ENCODE assay signal across 12 cellular contexts in genomic region chr11:126153999-126154398, GRCh38. TPM values are rescaled to one million over a fixed set of nuclear protein-coding genes. Genes with fewer than 3 reads are reported as not detected.
DNase-seq lines count a peak whose midpoint lies in the region; ATAC-seq and TF ChIP-seq lines count a peak whose summit lies in the region.
"Had no signal": no experiment of that assay in that cellular context is flagged by ENCODE, and none has a peak within 500 bp of the region (broad histone marks: within the 10 kb centered on the region; RNA-seq: fewer than 3 reads in every experiment).

No MANE protein-coding gene starts in this region.

- DNase-seq in DMS79 treated with DMSO at 0.1 percent for 48 hours (lab: John Stamatoyannopoulos, UW), result peak; percentile 71
- peak; percentile 89 for DNase-seq in M059J (ENCODE audit: low read depth)
- DNase-seq in dermis microvascular lymphatic vessel endothelial cell (ENCODE audit: low read depth in 2 of 2), result peak; percentile 51 to 97
- DNase-seq in neural progenitor cell (ENCODE audit: low spot score), result peak; percentile 82
- no peak for DNase-seq in activated CD4-positive, alpha-beta memory T cell treated with anti-CD3 and anti-CD28 coated beads, Interleukin-2, amount 10 ng/mL, durations not matched to agents 7 days and 5 days
- DNase-seq in NCI-H2196 (lab: John Stamatoyannopoulos, UW; ENCODE audit: unreplicated experiment), result no peak
- DNase-seq: esophagus squamous epithelium, NCI-H2081 treated with DMSO at 0.1 percent for 48 hours, SJCRH30 had no signal

- POLR2A ChIA-PET in activated CD4-positive, alpha-beta memory T cell treated with anti-CD3 and anti-CD28 coated beads, Interleukin-2, amount 10 ng/mL, durations not matched to agents 7 days and 5 days (lab: Charles Lee), result no interaction called here

- H4K20me1 ChIP-seq in neural progenitor cell (ENCODE audit: low read depth), result peaks cover 9% of the 10 kb centered on the region

- no peaks in the 10 kb centered on the region for H3K36me3 ChIP-seq in neural progenitor cell
- H3K36me3 ChIP-seq: cardiac muscle cell, esophagus squamous epithelium, SJCRH30 had no signal

- peaks cover 52% of the 10 kb centered on the region for H3K4me1 ChIP-seq in neural progenitor cell

- H3K27ac ChIP-seq in neural progenitor cell, result no peak overlapping the region
- H3K27ac ChIP-seq: cardiac muscle cell, esophagus squamous epithelium, SJCRH30 had no signal

- CTCF ChIA-PET in activated CD4-positive, alpha-beta memory T cell treated with anti-CD3 and anti-CD28 coated beads, Interleukin-2, amount 10 ng/mL, durations not matched to agents 7 days and 5 days (lab: Charles Lee), result no interaction called here

- H3F3A ChIP-seq in neural progenitor cell (ENCODE audit: low read depth), result peaks cover 28% of the 10 kb centered on the region

- no peak overlapping the region for H2AFZ ChIP-seq in neural progenitor cell (replicated peaks)

- no peak for TF ChIP-seq CTCF in neural progenitor cell (IDR thresholded peaks at IDR 0.05)

- peak overlapping the region; percentile 53 for H3K4me2 ChIP-seq in neural progenitor cell

- H3K27me3 Mint-ChIP-seq in neural progenitor cell (ENCODE audit: insufficient read depth, low read depth), result peaks cover 45% of the 10 kb centered on the region
- H3K27me3 Mint-ChIP-seq in activated CD4-positive, alpha-beta memory T cell treated with anti-CD3 and anti-CD28 coated beads, Interleukin-2, amount 10 ng/mL, durations not matched to agents 7 days and 5 days, result peaks cover 9% of the 10 kb centered on the region

- H3K36me3 Mint-ChIP-seq in neural progenitor cell, result peaks cover 4% of the 10 kb centered on the region
- no peaks in the 10 kb centered on the region for H3K36me3 Mint-ChIP-seq in activated CD4-positive, alpha-beta memory T cell treated with anti-CD3 and anti-CD28 coated beads, Interleukin-2, amount 10 ng/mL, durations not matched to agents 7 days and 5 days (ENCODE audit: low read depth)

- H3K27me3 ChIP-seq in neural progenitor cell, result peaks cover 5% of the 10 kb centered on the region
- H3K27me3 ChIP-seq: cardiac muscle cell, SJCRH30 had no signal

- H3K4me1 Mint-ChIP-seq in neural progenitor cell, result peaks cover 56% of the 10 kb centered on the region
- H3K4me1 Mint-ChIP-seq in activated CD4-positive, alpha-beta memory T cell treated with anti-CD3 and anti-CD28 coated beads, Interleukin-2, amount 10 ng/mL, durations not matched to agents 7 days and 5 days, result no peaks in the 10 kb centered on the region
- H3K4me1 Mint-ChIP-seq: stimulated activated memory B cell treated with anti-CD40 and anti-IgM and Interleukin-4, amounts not matched to agents 10 μg/mL and 1 μg/mL and 100 μg/mL, for 72 hours had no signal

- peak overlapping the region; percentile 3 for H3K4me3 Mint-ChIP-seq in neural progenitor cell
- no peak overlapping the region for H3K4me3 Mint-ChIP-seq in activated CD4-positive, alpha-beta memory T cell treated with anti-CD3 and anti-CD28 coated beads, Interleukin-2, amount 10 ng/mL, durations not matched to agents 7 days and 5 days
- H3K4me3 Mint-ChIP-seq: stimulated activated memory B cell treated with anti-CD40 and anti-IgM and Interleukin-4, amounts not matched to agents 10 μg/mL and 1 μg/mL and 100 μg/mL, for 72 hours had no signal

- H3K9me3 ChIP-seq in neural progenitor cell (ENCODE audit: low read depth), result peaks cover 10% of the 10 kb centered on the region
- H3K9me3 ChIP-seq: esophagus squamous epithelium had no signal

- H3K79me2 ChIP-seq in neural progenitor cell (ENCODE audit: low read depth), result no peaks in the 10 kb centered on the region

- peak overlapping the region; percentile 77 for H3K27ac Mint-ChIP-seq in neural progenitor cell
- no peak overlapping the region for H3K27ac Mint-ChIP-seq in activated CD4-positive, alpha-beta memory T cell treated with anti-CD3 and anti-CD28 coated beads, Interleukin-2, amount 10 ng/mL, durations not matched to agents 7 days and 5 days
- H3K27ac Mint-ChIP-seq: stimulated activated memory B cell treated with anti-CD40 and anti-IgM and Interleukin-4, amounts not matched to agents 10 μg/mL and 1 μg/mL and 100 μg/mL, for 72 hours had no signal

- no peak overlapping the region for H3K4me3 ChIP-seq in neural progenitor cell
- H3K4me3 ChIP-seq: cardiac muscle cell, esophagus squamous epithelium, SJCRH30 had no signal

- peaks cover 32% of the 10 kb centered on the region for H3K9me3 Mint-ChIP-seq in neural progenitor cell
- H3K9me3 Mint-ChIP-seq in activated CD4-positive, alpha-beta memory T cell treated with anti-CD3 and anti-CD28 coated beads, Interleukin-2, amount 10 ng/mL, durations not matched to agents 7 days and 5 days, result no peaks in the 10 kb centered on the region

- no peak for ATAC-seq in GM21576 (IDR thresholded peaks at IDR 0.05; ENCODE audit: unreplicated experiment)
- ATAC-seq: stimulated activated memory B cell treated with anti-CD40 and anti-IgM and Interleukin-4, amounts not matched to agents 10 μg/mL and 1 μg/mL and 100 μg/mL, for 72 hours had no signal

- no peak overlapping the region for H3K9ac ChIP-seq in neural progenitor cell

RNA-seq across cellular contexts. Expression of gene RPUSD4, which starts 57.5 kb away (rescaled TPM):
- total RNA-seq in M059J (2014; rRNA removed; shearing (Covaris generic)), result 12.0 and 25.9 TPM in 2 replicates
- total RNA-seq in dermis microvascular lymphatic vessel endothelial cell, result 31.2 and 33.3 TPM in 2 replicates
- 46.7 and 47.1 TPM in 2 replicates for total RNA-seq in neural progenitor cell (ENCODE audit: low replicate concordance)
- total RNA-seq in activated CD4-positive, alpha-beta memory T cell treated with anti-CD3 and anti-CD28 coated beads, Interleukin-2, amount 10 ng/mL, durations not matched to agents 7 days and 5 days, result 10 to 100 TPM; 26.5 to 26.8 TPM

RNA-seq across cellular contexts. Expression of gene FAM118B, which starts 57.6 kb away (rescaled TPM):
- total RNA-seq in M059J (2014; rRNA removed; shearing (Covaris generic)), result 27.3 and 28.3 TPM in 2 replicates
- total RNA-seq in dermis microvascular lymphatic vessel endothelial cell (20.5 and 26.0 TPM in 2 replicates), neural progenitor cell (ENCODE audit: low replicate concordance) (42.4 and 43.2 TPM in 2 replicates)
- 1 to 10 TPM; 9.0 to 9.9 TPM for total RNA-seq in activated CD4-positive, alpha-beta memory T cell treated with anti-CD3 and anti-CD28 coated beads, Interleukin-2, amount 10 ng/mL, durations not matched to agents 7 days and 5 days

Comparison
In these comparisons a context has a peak if more than half of its experiments do, and no peak if none do; other contexts are left out.
1. DNase-seq: peak in DMS79 treated with DMSO at 0.1 percent for 48 hours (single experiment), M059J (single experiment), dermis microvascular lymphatic vessel endothelial cell (2 of 2) and neural progenitor cell (single experiment); none in activated CD4-positive, alpha-beta memory T cell treated with anti-CD3 and anti-CD28 coated beads, Interleukin-2, amount 10 ng/mL, durations not matched to agents 7 days and 5 days (single experiment) and NCI-H2196 (single experiment).